Comparison of ENCODE assay signal across 18 cellular contexts in the genomic region with DNA sequence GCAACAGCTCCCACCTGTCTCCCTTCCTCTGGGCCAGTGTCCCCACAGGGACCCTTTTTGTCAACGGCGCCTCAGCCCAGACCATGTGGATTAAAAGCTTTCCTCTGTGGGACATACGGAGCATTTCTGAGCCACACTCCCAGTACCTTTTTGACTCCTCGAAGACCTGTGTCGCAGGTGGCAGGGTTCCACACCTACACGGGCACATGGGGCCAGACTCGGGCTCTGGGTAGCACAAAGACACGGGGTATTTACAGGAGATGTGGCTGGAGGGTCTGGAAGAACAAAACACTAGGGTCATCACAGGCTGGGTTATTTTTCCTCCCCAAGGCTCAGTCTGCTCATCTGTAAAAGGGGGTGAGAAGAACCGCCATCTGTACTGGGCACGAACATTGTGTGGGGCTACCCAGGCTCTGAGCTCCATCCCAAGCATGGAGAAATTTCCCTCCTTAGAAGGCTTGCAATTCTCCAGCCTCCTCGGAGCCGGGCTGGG. TPM values are rescaled to one million over a fixed set of nuclear protein-coding genes. Genes with fewer than 3 reads are reported as not detected.
A peak's percentile ranks its signal among the peaks of the same experiment; 100 is the strongest.
DNase-seq lines count a peak whose midpoint lies in the region; ATAC-seq, FAIRE-seq and TF ChIP-seq lines count a peak whose summit lies in the region.
"Had no signal": no experiment of that assay in that cellular context is flagged by ENCODE, and none has a peak within 500 bp of the region (broad histone marks: within the 10 kb centered on the region; RNA-seq: fewer than 3 reads in every experiment).

No MANE protein-coding gene starts in this region.

- H3K27me3 Mint-ChIP-seq in GM23338 (ENCODE audit: insufficient read depth, low read depth, poor library complexity), result peaks cover 12% of the 10 kb centered on the region
- H3K27me3 Mint-ChIP-seq in astrocyte (ENCODE audit: low read depth, unreplicated experiment), result peaks cover 3% of the 10 kb centered on the region
- H3K27me3 Mint-ChIP-seq in T-helper 2 cell treated with Interferon-gamma antibody and Interleukin-4, amounts not matched to agents 5 μg/mL and 100 μg/mL, for 36 hours (ENCODE audit: low read depth), result peaks cover 11% of the 10 kb centered on the region
- H3K27me3 Mint-ChIP-seq: central memory CD8-positive, alpha-beta T cell had no signal

- peak overlapping the region; percentile 1 for H3K14ac ChIP-seq in trophoblast cell (ENCODE audit: low read length)

- no CpG with 5 or more reads among the region's 12 CpGs for WGBS in trophoblast cell (ENCODE audit: extremely low coverage, insufficient coverage, insufficient read length)

- no peak overlapping the region for H3K4ac ChIP-seq in trophoblast cell (ENCODE audit: low read depth, low read length)

- H3K9ac ChIP-seq in astrocyte (ENCODE audit: low read length) (no peak overlapping the region), trophoblast cell (ENCODE audit: low read length) (no peak overlapping the region)

- H4K12ac ChIP-seq in trophoblast cell (ENCODE audit: low read depth, low read length), result no peak overlapping the region

- H3K4me3 ChIP-seq in GM23338 (0 out of 2 replicates have a peak overlapping the region, but pooled peaks have one; percentile 18), astrocyte (ENCODE audit: insufficient read depth, low read depth, low read length) (no peak overlapping the region), iPS-18c (ENCODE audit: insufficient read depth, low read depth, low read length) (peak overlapping the region; percentile 4; the same call in 1 of the 2 replicates), trophoblast cell (ENCODE audit: low read depth, low read length) (no peak overlapping the region)
- H3K4me3 ChIP-seq: left lung had no signal

- no peak overlapping the region for H3K18ac ChIP-seq in trophoblast cell (ENCODE audit: low read length)

- H4K20me1 ChIP-seq in GM23338 (replicated peaks; ENCODE audit: insufficient read depth) (no peaks in the 10 kb centered on the region), astrocyte (ENCODE audit: insufficient read depth, low read length) (no peaks in the 10 kb centered on the region)

- H3K9me3 ChIP-seq in astrocyte (ENCODE audit: insufficient read depth, low read depth, low read length), result no peaks in the 10 kb centered on the region
- peaks cover 4% of the 10 kb centered on the region for H3K9me3 ChIP-seq in iPS-18c (ENCODE audit: control insufficient read depth, insufficient read depth, low read length)
- no peaks in the 10 kb centered on the region for H3K9me3 ChIP-seq in trophoblast cell (ENCODE audit: insufficient read depth, low read depth, low read length)
- H3K9me3 ChIP-seq: left lung had no signal

- TF ChIP-seq CTCF in GM23338 (conservative IDR thresholded peaks at IDR 0.05; ENCODE audit: low read depth in 2 of 2) (no peak), astrocyte (IDR thresholded peaks at IDR 0.05; ENCODE audit: insufficient read depth, low read depth, low read length) (no peak)

- peak overlapping the region; percentile 4 for H4K91ac ChIP-seq in trophoblast cell (ENCODE audit: low read depth, low read length)

- H3K9me2 ChIP-seq in GM23338 (ENCODE audit: insufficient read depth), result no peaks in the 10 kb centered on the region

- H3K9me3 Mint-ChIP-seq in GM23338 (no peaks in the 10 kb centered on the region; the same call in 2 of the 3 replicates), astrocyte (ENCODE audit: unreplicated experiment) (no peaks in the 10 kb centered on the region)
- H3K9me3 Mint-ChIP-seq in T-helper 2 cell treated with Interferon-gamma antibody and Interleukin-4, amounts not matched to agents 5 μg/mL and 100 μg/mL, for 36 hours, result no peaks in the 10 kb centered on the region
- H3K9me3 Mint-ChIP-seq: activated CD4-positive, alpha-beta T cell treated with anti-CD3 and anti-CD28 coated beads, Interleukin-2, amount 10 ng/mL, durations not matched to agents 24 days and 14 days; central memory CD8-positive, alpha-beta T cell had no signal

- H2BK5ac ChIP-seq in trophoblast cell (ENCODE audit: low read depth, low read length, poor library complexity), result no peak overlapping the region

- H2AFZ ChIP-seq in GM23338 (0 out of 2 replicates have a peak overlapping the region, but pooled peaks have one; percentile 63), astrocyte (ENCODE audit: low read depth, low read length) (no peak overlapping the region), trophoblast cell (ENCODE audit: insufficient read depth, low read length, poor library complexity) (no peak overlapping the region)

- H3K4me1 Mint-ChIP-seq in GM23338, result peaks cover 32% of the 10 kb centered on the region
- peaks cover 37% of the 10 kb centered on the region for H3K4me1 Mint-ChIP-seq in astrocyte (ENCODE audit: low read depth, unreplicated experiment)
- H3K4me1 Mint-ChIP-seq in T-helper 2 cell treated with Interferon-gamma antibody and Interleukin-4, amounts not matched to agents 5 μg/mL and 100 μg/mL, for 36 hours (ENCODE audit: low read depth), result peaks cover 5% of the 10 kb centered on the region

- ATAC-seq in GM23338 (peak; percentile 46), HG03095 (IDR thresholded peaks at IDR 0.05; ENCODE audit: unreplicated experiment) (no peak), GM21390 (IDR thresholded peaks at IDR 0.05; ENCODE audit: unreplicated experiment) (no peak)
- ATAC-seq: sciatic nerve; stimulated activated naive CD8-positive, alpha-beta T cell treated with anti-CD3 and anti-CD28 coated beads, Interleukin-15, Interleukin-2, amounts not matched to agents 100 U/mL and 50 U/mL, for 24 hours had no signal

- no peak overlapping the region for H3K23ac ChIP-seq in trophoblast cell (ENCODE audit: low read length)

- no peak overlapping the region for H2BK120ac ChIP-seq in trophoblast cell (ENCODE audit: insufficient read depth, low read length, poor library complexity)

- no peaks in the 10 kb centered on the region for H3K27me3 ChIP-seq in GM23338 (ENCODE audit: insufficient read depth)
- H3K27me3 ChIP-seq in astrocyte (ENCODE audit: insufficient read depth, low read length), result no peaks in the 10 kb centered on the region
- no peaks in the 10 kb centered on the region for H3K27me3 ChIP-seq in trophoblast cell (ENCODE audit: insufficient read depth, low read length)
- H3K27me3 ChIP-seq: left lung had no signal

- peak overlapping the region; percentile 50 for H3K4me2 ChIP-seq in GM23338
- no peak overlapping the region for H3K4me2 ChIP-seq in astrocyte (ENCODE audit: low read length)
- peak overlapping the region; percentile 59 for H3K4me2 ChIP-seq in trophoblast cell (ENCODE audit: low read length)

- no peak for FAIRE-seq in astrocyte (lab: Jason Lieb, UNC)

- H3K36me3 Mint-ChIP-seq in GM23338 (ENCODE audit: low read depth) (no peaks in the 10 kb centered on the region), astrocyte (ENCODE audit: low read depth, unreplicated experiment) (no peaks in the 10 kb centered on the region)
- no peaks in the 10 kb centered on the region for H3K36me3 Mint-ChIP-seq in T-helper 2 cell treated with Interferon-gamma antibody and Interleukin-4, amounts not matched to agents 5 μg/mL and 100 μg/mL, for 36 hours (ENCODE audit: low read depth)

- no peak overlapping the region for H2BK12ac ChIP-seq in trophoblast cell (ENCODE audit: low read length)

- H3K27ac ChIP-seq in GM23338 (ENCODE audit: low read depth) (peak overlapping the region; percentile 70), astrocyte (ENCODE audit: low read depth, low read length) (no peak overlapping the region), trophoblast cell (ENCODE audit: low read depth, low read length) (no peak overlapping the region)
- H3K27ac ChIP-seq: left lung had no signal

- H3F3A ChIP-seq in GM23338 (replicated peaks; ENCODE audit: low read depth), result peaks cover 14% of the 10 kb centered on the region; the same call in 1 of the 2 replicates

- peaks cover 6% of the 10 kb centered on the region; the same call in 1 of the 2 replicates for H3K4me1 ChIP-seq in GM23338 (ENCODE audit: insufficient read depth)
- peaks cover 26% of the 10 kb centered on the region for H3K4me1 ChIP-seq in astrocyte (ENCODE audit: insufficient read depth, low read length)
- H3K4me1 ChIP-seq in trophoblast cell (ENCODE audit: control insufficient read depth in 1 of 2, insufficient read depth in 2 of 2, low read length in 2 of 2), result peaks cover 18 to 38% of the 10 kb centered on the region in 2 experiments

- H3K4me3 Mint-ChIP-seq in GM23338 (peak overlapping the region; percentile 63), astrocyte (ENCODE audit: unreplicated experiment) (no peak overlapping the region)
- no peak overlapping the region for H3K4me3 Mint-ChIP-seq in T-helper 2 cell treated with Interferon-gamma antibody and Interleukin-4, amounts not matched to agents 5 μg/mL and 100 μg/mL, for 36 hours
- H3K4me3 Mint-ChIP-seq: activated CD4-positive, alpha-beta T cell treated with anti-CD3 and anti-CD28 coated beads, Interleukin-2, amount 10 ng/mL, durations not matched to agents 24 days and 14 days; central memory CD8-positive, alpha-beta T cell had no signal

- DNase-seq in GM23338 (ENCODE audit: low spot score) (no peak), astrocyte (ENCODE audit: low read depth) (no peak), trophoblast cell (no peak), NCI-H128 (lab: John Stamatoyannopoulos, UW; ENCODE audit: unreplicated experiment) (no peak)
- no peak for DNase-seq in T-helper 2 cell treated with Interferon-gamma antibody and Interleukin-4, amounts not matched to agents 5 μg/mL and 100 μg/mL, for 36 hours (ENCODE audit: low spot score)
- DNase-seq: activated CD4-positive, alpha-beta T cell treated with anti-CD3 and anti-CD28 coated beads, Interleukin-2, amount 10 ng/mL, durations not matched to agents 24 days and 14 days; activated naive CD4-positive, alpha-beta T cell; amygdala; EL; hippocampal formation; NCI-H1694; stimulated activated naive CD8-positive, alpha-beta T cell treated with anti-CD3 and anti-CD28 coated beads, Interleukin-15, Interleukin-2, amounts not matched to agents 100 U/mL and 50 U/mL, for 24 hours had no signal

- H4K8ac ChIP-seq in trophoblast cell (ENCODE audit: low read depth, low read length), result peak overlapping the region; percentile 26

- H3K79me2 ChIP-seq in GM23338 (replicated peaks; ENCODE audit: insufficient read depth) (no peaks in the 10 kb centered on the region), astrocyte (ENCODE audit: insufficient read depth, low read length) (no peaks in the 10 kb centered on the region), trophoblast cell (ENCODE audit: control insufficient read depth, insufficient read depth, low read length, poor library complexity) (no peaks in the 10 kb centered on the region)

- peaks cover 17% of the 10 kb centered on the region for H3K79me1 ChIP-seq in trophoblast cell (ENCODE audit: low read length)

- H2AK5ac ChIP-seq in trophoblast cell (ENCODE audit: low read length), result no peak overlapping the region

- no peaks in the 10 kb centered on the region for H3K36me3 ChIP-seq in GM23338 (ENCODE audit: insufficient read depth)
- H3K36me3 ChIP-seq in astrocyte (ENCODE audit: insufficient read depth, low read length), result no peaks in the 10 kb centered on the region
- H3K36me3 ChIP-seq in trophoblast cell (ENCODE audit: control insufficient read depth in 1 of 2, insufficient read depth in 2 of 2, low read length in 2 of 2), result no peaks in the 10 kb centered on the region
- H3K36me3 ChIP-seq: left lung had no signal

- H3K27ac Mint-ChIP-seq in GM23338 (peak overlapping the region; percentile 91), astrocyte (ENCODE audit: unreplicated experiment) (peak overlapping the region; percentile 7)
- no peak overlapping the region for H3K27ac Mint-ChIP-seq in T-helper 2 cell treated with Interferon-gamma antibody and Interleukin-4, amounts not matched to agents 5 μg/mL and 100 μg/mL, for 36 hours
- H3K27ac Mint-ChIP-seq: activated CD4-positive, alpha-beta T cell treated with anti-CD3 and anti-CD28 coated beads, Interleukin-2, amount 10 ng/mL, durations not matched to agents 24 days and 14 days had no signal

RNA-seq across cellular contexts. Expression of a gene that starts 32.5 kb away (rescaled TPM):
- total RNA-seq in GM23338 (2014; rRNA removed; shearing (Covaris generic)), result 62.6 and 63.3 TPM in 2 replicates
- 19.0 and 20.5 TPM in 2 replicates for polyA plus RNA-seq in GM23338 (2016; fragmentation: Nextera tagmentation; extraction: Ambion mirVana)
- 12.2 and 16.7 TPM in 2 replicates for total RNA-seq in astrocyte
- 29.9 and 30.4 TPM in 2 replicates for polyA plus RNA-seq in trophoblast cell (2013)

RNA-seq across cellular contexts. Expression of a gene that starts 49.0 kb away (rescaled TPM):
- 131 and 139 TPM in 2 replicates for total RNA-seq in GM23338 (2014; rRNA removed; shearing (Covaris generic))
- polyA plus RNA-seq in GM23338 (2016; fragmentation: Nextera tagmentation; extraction: Ambion mirVana), result 147 and 158 TPM in 2 replicates
- 113 and 120 TPM in 2 replicates for total RNA-seq in astrocyte
- 110 and 113 TPM in 2 replicates for polyA plus RNA-seq in trophoblast cell (2013)

Comparison
In these comparisons a context has a peak if more than half of its experiments do, and no peak if none do; other contexts are left out.
1. H3K4me3 ChIP-seq: peak in GM23338 (single experiment) and iPS-18c (single experiment); none in astrocyte (single experiment) and trophoblast cell (single experiment).